20 cellular contexts compared by ENCODE assay signal in the genomic region with DNA sequence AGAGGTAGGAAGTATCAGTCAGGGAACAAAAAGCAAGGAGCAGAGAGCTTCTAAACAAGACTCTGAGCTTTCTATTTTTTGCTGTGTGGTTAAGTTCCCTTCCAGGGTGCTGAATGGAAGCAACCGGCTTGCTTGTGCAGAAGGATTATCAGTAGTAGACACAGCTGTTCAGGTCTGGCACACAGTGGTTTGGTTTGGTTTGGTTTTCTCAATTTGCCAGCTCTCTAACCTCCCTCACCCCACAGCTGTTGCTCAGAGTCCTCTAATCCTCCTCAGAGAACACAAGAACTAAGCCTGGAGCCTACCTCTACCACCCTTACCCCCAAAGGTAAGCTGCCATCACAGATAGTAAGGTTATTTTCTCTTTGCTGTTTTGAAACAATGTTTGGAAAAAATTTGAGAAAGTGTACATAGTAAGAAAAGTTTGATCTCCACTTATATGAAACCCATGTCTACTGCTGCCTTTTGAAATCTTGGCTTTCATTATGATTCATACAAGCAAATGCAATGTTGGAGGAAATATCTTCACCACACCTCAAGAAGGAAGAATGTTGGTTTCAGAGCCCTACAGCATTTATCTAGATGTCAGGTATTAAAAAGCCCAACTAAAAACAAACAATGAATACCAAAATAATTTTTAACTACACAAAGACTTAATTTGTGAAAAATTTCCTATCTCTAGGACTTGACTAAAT.
DNase-seq lines count a peak whose midpoint lies in the region; ATAC-seq and TF ChIP-seq lines count a peak whose summit lies in the region.
"Had no signal": no experiment of that assay in that cellular context is flagged by ENCODE, and none has a peak within 500 bp of the region (broad histone marks: within the 10 kb centered on the region; RNA-seq: fewer than 3 reads in every experiment).

No MANE protein-coding gene starts in this region.

- no peaks in the 10 kb centered on the region for H3K4me1 ChIP-seq in mesendoderm (ENCODE audit: control insufficient read depth, low read depth, low read length)
- H3K4me1 ChIP-seq: Caco-2, parathyroid adenoma, vagina had no signal

- no peak overlapping the region for H3K4ac ChIP-seq in mesendoderm (ENCODE audit: low read depth, low read length)

- H3K4me2 ChIP-seq in mesendoderm (ENCODE audit: low read length) = no peak overlapping the region

- H3K9ac ChIP-seq in mesendoderm (ENCODE audit: low read length) = no peak overlapping the region
- H3K9ac ChIP-seq: GM23248, parathyroid adenoma had no signal

- H3K27ac ChIP-seq in mesendoderm (ENCODE audit: low read depth, low read length) = no peak overlapping the region
- H3K27ac ChIP-seq: GM23248, parathyroid adenoma, vagina had no signal

- H4K8ac ChIP-seq in mesendoderm (ENCODE audit: low read depth, low read length) = no peak overlapping the region

- H3K27me3 ChIP-seq in mesendoderm (ENCODE audit: insufficient read depth, low read length, poor library complexity) = no peaks in the 10 kb centered on the region
- H3K27me3 ChIP-seq: MG63, vagina had no signal

- no peak overlapping the region for H2BK5ac ChIP-seq in mesendoderm (ENCODE audit: low read length)

- H3K79me2 ChIP-seq in mesendoderm (ENCODE audit: control insufficient read depth, insufficient read depth, low read length) = no peaks in the 10 kb centered on the region
- H3K79me2 ChIP-seq: parathyroid adenoma had no signal

- no peak for TF ChIP-seq CTCF in astrocyte of the spinal cord (IDR thresholded peaks at IDR 0.05; ENCODE audit: low read depth, low read length)

- H3K36me3 ChIP-seq in mesendoderm (ENCODE audit: control insufficient read depth, insufficient read depth, low read length) = no peaks in the 10 kb centered on the region
- H3K36me3 ChIP-seq: MG63, vagina had no signal

- H3K4me3 ChIP-seq in astrocyte of the spinal cord (ENCODE audit: low read depth, low read length) = no peak overlapping the region
- no peak overlapping the region for H3K4me3 ChIP-seq in skeletal muscle cell (ENCODE audit: low read depth, low read length)
- H3K4me3 ChIP-seq in mesendoderm (ENCODE audit: low read length) = no peak overlapping the region
- H3K4me3 ChIP-seq: GM23248, MG63, vagina had no signal

- no peak overlapping the region for H3K56ac ChIP-seq in mesendoderm (ENCODE audit: low read length)

- H2BK120ac ChIP-seq in mesendoderm (ENCODE audit: low read depth, low read length) = no peak overlapping the region

- no peak overlapping the region for H3K23ac ChIP-seq in mesendoderm (ENCODE audit: low read length)

- no CpG with 5 or more reads among the region's 1 CpG for WGBS in mesendoderm (ENCODE audit: extremely low coverage, insufficient coverage, low lambda C conversion rate)

- in situ Hi-C loops in astrocyte of the spinal cord (cut with HindIII; ENCODE audit: low sequenced_read_pairs) = no loop called here

- no peak overlapping the region for H2AK5ac ChIP-seq in mesendoderm (ENCODE audit: low read length)

- H4K5ac ChIP-seq in mesendoderm (ENCODE audit: low read length) = no peak overlapping the region

- H3K79me1 ChIP-seq in mesendoderm (ENCODE audit: low read length) = no peaks in the 10 kb centered on the region

- no peak overlapping the region for H3K18ac ChIP-seq in mesendoderm (ENCODE audit: low read length)

- no peak overlapping the region for H2BK15ac ChIP-seq in mesendoderm (replicated peaks; ENCODE audit: low read depth)

- DNase-seq in NCI-H226 (peak; percentile 46), astrocyte of the spinal cord (ENCODE audit: low read depth, low spot score) (peak; percentile 18), skeletal muscle cell (ENCODE audit: low read depth) (peak; percentile 5), AG20443 (ENCODE audit: low spot score) (no peak), NCI-H187 treated with DMSO at 0.1 percent for 48 hours (lab: John Stamatoyannopoulos, UW) (no peak), mesendoderm (no peak)
- DNase-seq: activated CD8-positive, alpha-beta memory T cell treated with anti-CD3 and anti-CD28 coated beads, Interleukin-2, amount 10 ng/mL, durations not matched to agents 7 days and 5 days; activated effector memory CD4-positive, alpha-beta T cell treated with anti-CD3 and anti-CD28 coated beads, Interleukin-2, amount 50 U/mL, for 16 hours; Caco-2; effector CD8-positive, alpha-beta T cell; GM23248; MG63; naive thymus-derived CD4-positive, alpha-beta T cell; NCI-H1930; NCI-H526 treated with DMSO at 0.1 percent for 48 hours; stimulated activated CD4-positive, alpha-beta T cell treated with anti-CD3 and anti-CD28 coated beads, Interleukin-2, amount 100 ng/mL, for 48 hours had no signal

- ATAC-seq in GM18867 (IDR thresholded peaks at IDR 0.05; ENCODE audit: unreplicated experiment) = peak; percentile 41
- ATAC-seq: activated CD8-positive, alpha-beta memory T cell treated with anti-CD3 and anti-CD28 coated beads, Interleukin-2, amount 10 ng/mL, durations not matched to agents 7 days and 5 days; HepG2; naive thymus-derived CD4-positive, alpha-beta T cell had no signal

Comparison
In these comparisons a context has a peak if more than half of its experiments do, and no peak if none do; other contexts are left out.
1. DNase-seq: peak in NCI-H226 (single experiment), astrocyte of the spinal cord (single experiment) and skeletal muscle cell (single experiment); none in AG20443 (single experiment), NCI-H187 treated with DMSO at 0.1 percent for 48 hours (single experiment) and mesendoderm (single experiment).